19 cellular contexts compared by ENCODE assay signal in genomic region chr18:45938488-45938935, GRCh38. TPM values are rescaled to one million over a fixed set of nuclear protein-coding genes. Genes with fewer than 3 reads are reported as not detected.
DNase-seq lines count a peak whose midpoint lies in the region; ATAC-seq and TF ChIP-seq lines count a peak whose summit lies in the region.
"Had no signal": no experiment of that assay in that cellular context is flagged by ENCODE, and none has a peak within 500 bp of the region (broad histone marks: within the 10 kb centered on the region; RNA-seq: fewer than 3 reads in every experiment).

No MANE protein-coding gene starts in this region.

- H3K4me1 Mint-ChIP-seq in CD4-positive, alpha-beta memory T cell, result peaks cover 17 to 27% (median 23%) of the 10 kb centered on the region in 4 donors
- H3K4me1 Mint-ChIP-seq in endodermal cell, result no peaks in the 10 kb centered on the region
- no peaks in the 10 kb centered on the region for H3K4me1 Mint-ChIP-seq in glutamatergic neuron (ENCODE audit: low read depth, unreplicated experiment)
- H3K4me1 Mint-ChIP-seq: IgD-negative memory B cell, neural progenitor cell had no signal

- H3K9me3 Mint-ChIP-seq in CD4-positive, alpha-beta memory T cell, result peaks cover 0 to 3% (median 0%) of the 10 kb centered on the region in 8 donors
- H3K9me3 Mint-ChIP-seq in endodermal cell (no peaks in the 10 kb centered on the region), glutamatergic neuron (ENCODE audit: unreplicated experiment) (no peaks in the 10 kb centered on the region)
- H3K9me3 Mint-ChIP-seq: IgD-negative memory B cell; neural progenitor cell; T-helper 2 cell treated with Interferon-gamma antibody and Interleukin-4, amounts not matched to agents 5 μg/mL and 100 μg/mL, for 36 hours had no signal

- ATAC-seq in HG03460 (IDR thresholded peaks at IDR 0.05; ENCODE audit: unreplicated experiment) (peak; percentile 46), HG03520 (IDR thresholded peaks at IDR 0.05; ENCODE audit: unreplicated experiment) (no peak)

- H3K4me1 ChIP-seq in CD4-positive, alpha-beta memory T cell (ENCODE audit: insufficient read depth, low read length), result peaks cover 21% of the 10 kb centered on the region
- no peaks in the 10 kb centered on the region for H3K4me1 ChIP-seq in endodermal cell (ENCODE audit: control insufficient read depth, insufficient read depth, low read length)
- H3K4me1 ChIP-seq: neural progenitor cell had no signal

- no peaks in the 10 kb centered on the region for H3K9me3 ChIP-seq in CD4-positive, alpha-beta memory T cell (ENCODE audit: control insufficient read depth in 1 of 2, low read length in 2 of 2)
- H3K9me3 ChIP-seq in endodermal cell (ENCODE audit: control insufficient read depth, low read length), result no peaks in the 10 kb centered on the region

- H3K27me3 ChIP-seq in CD4-positive, alpha-beta memory T cell (ENCODE audit: insufficient read depth, low read length), result no peaks in the 10 kb centered on the region
- H3K27me3 ChIP-seq in endodermal cell (ENCODE audit: control insufficient read depth, insufficient read depth, low read length, poor library complexity, severe bottlenecking), result no peaks in the 10 kb centered on the region
- H3K27me3 ChIP-seq: neural progenitor cell had no signal

- no peak overlapping the region for H3K9ac ChIP-seq in endodermal cell (ENCODE audit: extremely low read depth, low read length, poor library complexity, severe bottlenecking)
- H3K9ac ChIP-seq: neural progenitor cell had no signal

- peaks cover 57 to 69% of the 10 kb centered on the region in 2 donors for H3K36me3 Mint-ChIP-seq in CD4-positive, alpha-beta memory T cell
- H3K36me3 Mint-ChIP-seq in endodermal cell (ENCODE audit: low read depth), result peaks cover 57% of the 10 kb centered on the region
- H3K36me3 Mint-ChIP-seq in glutamatergic neuron (ENCODE audit: unreplicated experiment), result peaks cover 4% of the 10 kb centered on the region

- peak overlapping the region in 3 of 8 donors; percentile 1 to 55 (median 22) for H3K4me3 Mint-ChIP-seq in CD4-positive, alpha-beta memory T cell
- H3K4me3 Mint-ChIP-seq in endodermal cell (no peak overlapping the region), glutamatergic neuron (ENCODE audit: unreplicated experiment) (no peak overlapping the region)
- H3K4me3 Mint-ChIP-seq: IgD-negative memory B cell; neural progenitor cell; T-helper 2 cell treated with Interferon-gamma antibody and Interleukin-4, amounts not matched to agents 5 μg/mL and 100 μg/mL, for 36 hours had no signal

- no peaks in the 10 kb centered on the region for H3K27me3 Mint-ChIP-seq in CD4-positive, alpha-beta memory T cell
- no peaks in the 10 kb centered on the region for H3K27me3 Mint-ChIP-seq in endodermal cell (ENCODE audit: insufficient read depth)
- no peaks in the 10 kb centered on the region for H3K27me3 Mint-ChIP-seq in glutamatergic neuron (ENCODE audit: unreplicated experiment)
- H3K27me3 Mint-ChIP-seq: IgD-negative memory B cell had no signal

- POLR2A ChIA-PET in CD4-positive, alpha-beta memory T cell (lab: Charles Lee; ENCODE audit: partially characterized antibody), result no interaction called here

- in situ Hi-C loops in GM13976 (cut with MboI; ENCODE audit: low sequenced_read_pairs, unreplicated experiment), result no loop called here

- peaks cover 40% of the 10 kb centered on the region for H3K36me3 ChIP-seq in CD4-positive, alpha-beta memory T cell (ENCODE audit: insufficient read depth, low read length)
- H3K36me3 ChIP-seq in endodermal cell (ENCODE audit: control insufficient read depth, insufficient read depth, low read length), result peaks cover 49% of the 10 kb centered on the region

- H3K4me3 ChIP-seq in CD4-positive, alpha-beta memory T cell (ENCODE audit: low read length in 2 of 2), result no peak overlapping the region
- H3K4me3 ChIP-seq in endodermal cell (ENCODE audit: low read length), result no peak overlapping the region
- H3K4me3 ChIP-seq: neural progenitor cell had no signal

- TF ChIP-seq CTCF in GM13976 (IDR thresholded peaks at IDR 0.05; ENCODE audit: borderline replicate concordance, control extremely low read depth, extremely low read depth, insufficient read depth, missing control alignments), result no peak
- TF ChIP-seq CTCF in endodermal cell (conservative IDR thresholded peaks at IDR 0.05), result no peak
- TF ChIP-seq CTCF in glutamatergic neuron (IDR thresholded peaks at IDR 0.05; ENCODE audit: partially characterized antibody, unreplicated experiment), result no peak

- CTCF ChIA-PET in CD4-positive, alpha-beta memory T cell (lab: Charles Lee; ENCODE audit: partially characterized antibody), result no interaction called here

- H3K27ac ChIP-seq in CD4-positive, alpha-beta memory T cell (ENCODE audit: low read depth, low read length), result no peak overlapping the region
- no peak overlapping the region for H3K27ac ChIP-seq in endodermal cell (ENCODE audit: low read depth, low read length)
- H3K27ac ChIP-seq: neural progenitor cell had no signal

- intact Hi-C loops in CD4-positive, alpha-beta memory T cell (cut with micrococcal nuclease), result loop anchor here (5.0 kb wide), 1 partner anchor 34 kb away; no protein-coding TSS in a partner anchor

- DNase-seq in CD4-positive, alpha-beta memory T cell, result peak in 4 of 5 donors; percentile 41 to 59 (median 52)
- DNase-seq in GM13976 (ENCODE audit: low spot score) (peak; percentile 37), endodermal cell (no peak), kidney tubule cell (ENCODE audit: low spot score) (no peak), glutamatergic neuron (no peak), COLO668 (lab: John Stamatoyannopoulos, UW; ENCODE audit: unreplicated experiment) (no peak)
- DNase-seq: AML-193; cerebellar nuclear complex; GDM1; NCI-H1930; NCI-H510A treated with DMSO at 0.1 percent for 48 hours; SHP77 treated with DMSO at 0.1 percent for 48 hours; stimulated activated naive CD4-positive, alpha-beta T cell; trophoblast cell had no signal

- H3K27ac Mint-ChIP-seq in CD4-positive, alpha-beta memory T cell, result peak overlapping the region; percentile 1 to 74 (median 48)
- H3K27ac Mint-ChIP-seq in endodermal cell (peak overlapping the region; percentile 4), glutamatergic neuron (ENCODE audit: unreplicated experiment) (no peak overlapping the region)
- H3K27ac Mint-ChIP-seq: IgD-negative memory B cell; neural progenitor cell; T-helper 2 cell treated with Interferon-gamma antibody and Interleukin-4, amounts not matched to agents 5 μg/mL and 100 μg/mL, for 36 hours had no signal

- WGBS in endodermal cell (ENCODE audit: insufficient coverage in 1 of 2, insufficient read length in 1 of 2), 2 experiments, result 92% methylated on average over 2 of the region's 2 CpGs; no CpG with 5 or more reads in 1 of the 2 experiments

RNA-seq across cellular contexts. Expression of gene EPG5, which starts 28.6 kb away (rescaled TPM):
- total RNA-seq in CD4-positive, alpha-beta memory T cell, result 10 to 100 TPM; 64.3 to 69.0 TPM
- polyA plus RNA-seq in CD4-positive, alpha-beta memory T cell, result 1 to 10 TPM; 4.1 to 5.7 TPM
- 10 to 100 TPM; 25.6 to 28.6 TPM for total RNA-seq in endodermal cell
- 11.8 TPM for polyA plus RNA-seq in endodermal cell (2013, experiment 1 of 2)
- 10.8 TPM for polyA plus RNA-seq in endodermal cell (2013, experiment 2 of 2)
- total RNA-seq in glutamatergic neuron (ENCODE audit: unreplicated experiment), result 36.6 TPM

Comparison
In these comparisons a context has a peak if more than half of its experiments do, and no peak if none do; other contexts are left out.
1. DNase-seq: peak in CD4-positive, alpha-beta memory T cell (4 of 5) and GM13976 (single experiment); none in endodermal cell (single experiment), kidney tubule cell (single experiment), glutamatergic neuron (single experiment) and COLO668 (single experiment).